13 cellular contexts compared by ENCODE assay signal in the genomic region with DNA sequence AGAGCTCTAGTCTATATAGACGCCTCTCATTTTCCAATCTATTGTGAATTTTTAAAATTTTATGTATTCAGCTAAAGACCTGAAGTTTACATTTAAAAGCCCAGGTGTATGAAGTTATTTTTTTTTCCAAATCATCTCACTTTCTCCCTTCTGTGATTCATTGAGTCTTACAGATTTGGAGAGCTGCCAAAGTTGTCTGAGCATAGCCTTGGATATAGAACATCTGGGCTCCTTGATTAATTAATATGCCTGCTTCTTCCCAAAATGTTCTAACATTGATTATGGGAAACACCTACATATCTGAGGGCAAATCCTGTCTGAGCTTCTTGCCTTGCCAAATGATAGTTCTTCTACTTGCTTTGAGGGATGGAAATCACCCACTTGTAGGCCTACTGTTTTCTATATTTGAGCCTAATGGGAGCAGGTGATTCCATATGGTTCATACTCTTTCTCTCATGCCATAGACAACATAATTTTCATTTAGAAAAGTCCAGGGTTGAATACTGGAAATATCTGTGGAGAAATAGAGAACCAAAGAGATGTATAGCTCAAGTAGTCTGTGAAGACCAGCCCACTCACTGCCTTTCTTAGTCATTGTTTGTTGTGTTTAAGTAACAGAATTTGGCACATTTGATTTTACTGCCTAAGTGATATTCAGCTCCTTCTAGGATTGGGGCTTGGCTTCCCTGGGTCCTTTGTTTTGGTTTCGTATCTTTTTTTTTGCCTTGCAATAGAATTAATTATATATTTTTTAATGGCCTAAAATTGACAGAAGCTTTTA. TPM values are rescaled to one million over a fixed set of nuclear protein-coding genes. Genes with fewer than 3 reads are reported as not detected.
DNase-seq lines count a peak whose midpoint lies in the region; ATAC-seq, FAIRE-seq and TF ChIP-seq lines count a peak whose summit lies in the region.
"Had no signal": no experiment of that assay in that cellular context is flagged by ENCODE, and none has a peak within 500 bp of the region (broad histone marks: within the 10 kb centered on the region; RNA-seq: fewer than 3 reads in every experiment).

No MANE protein-coding gene starts in this region.

- no peak overlapping the region for H2AFZ ChIP-seq in K562 (ENCODE audit: low read depth, low read length)

- H3K27me3 Mint-ChIP-seq in activated T-cell treated with anti-CD3 and anti-CD28 coated beads, Interleukin-2, amount 50 U/mL, for 4 hours (ENCODE audit: low read depth): no peaks in the 10 kb centered on the region
- H3K27me3 Mint-ChIP-seq: progenitor cell of endocrine pancreas had no signal

- H3K36me3 ChIP-seq in K562 (ENCODE audit: control insufficient read depth, insufficient read depth, low read length) (peaks cover 59% of the 10 kb centered on the region), muscle layer of duodenum (ENCODE audit: control insufficient read depth in 1 of 2, insufficient read depth in 2 of 2, low read length in 2 of 2) (peaks cover 0 to 34% of the 10 kb centered on the region in 2 donors), spleen (peaks cover 2 to 77% (median 35%) of the 10 kb centered on the region in 6 donors)

- TF ChIP-seq RAD21 in K562 (CRISPR knock-in tag; conservative IDR thresholded peaks at IDR 0.05 in 1 of 2, IDR thresholded peaks at IDR 0.05 in 1 of 2): no peak

- no peak for TF ChIP-seq POLR2A in K562 (conservative IDR thresholded peaks at IDR 0.05)
- no peak for TF ChIP-seq POLR2A in spleen (IDR thresholded peaks at IDR 0.05)

- no peak for TF ChIP-seq CTCF in K562 (IDR thresholded peaks at IDR 0.05 in 2 of 3, conservative IDR thresholded peaks at IDR 0.05 in 1 of 3; ENCODE audit: insufficient read depth in 2 of 3, low read depth in 1 of 3, low read length in 3 of 3)
- TF ChIP-seq CTCF in spleen (IDR thresholded peaks at IDR 0.05 in 8 of 11, conservative IDR thresholded peaks at IDR 0.05 in 3 of 11): no peak

- no peaks in the 10 kb centered on the region for H3K9me3 Mint-ChIP-seq in activated T-cell treated with anti-CD3 and anti-CD28 coated beads, Interleukin-2, amount 50 U/mL, for 4 hours

- POLR2A ChIA-PET in K562 (lab: Yijun Ruan, JAX): interaction anchor here (0.6 to 1.2 kb wide), 5 partner anchors 12 to 142 kb away, joined by 3 to 5 read pairs (median 3); no protein-coding TSS in a partner anchor

- in situ Hi-C loops in K562 (cut with MboI): no loop called here

- H3K27ac ChIP-seq in K562 (ENCODE audit: extremely low read depth, low read depth, low read length) (no peak overlapping the region), muscle layer of duodenum (ENCODE audit: low read length) (peak overlapping the region; percentile 46), spleen (no peak overlapping the region)

- peak; percentile 65 to 69 for ATAC-seq in activated T-cell treated with anti-CD3 and anti-CD28 coated beads, Interleukin-2, amount 50 U/mL, for 4 hours
- ATAC-seq in K562: no peak
- no peak for ATAC-seq in GM21515 (IDR thresholded peaks at IDR 0.05; ENCODE audit: unreplicated experiment)
- ATAC-seq in HG03025 (IDR thresholded peaks at IDR 0.05; ENCODE audit: low FRiP score, unreplicated experiment): no peak
- ATAC-seq: left lobe of liver had no signal

- H3K27me3 ChIP-seq in K562 (ENCODE audit: control insufficient read depth in 2 of 2, insufficient read depth in 2 of 2, low read length in 2 of 2) (no peaks in the 10 kb centered on the region), muscle layer of duodenum (ENCODE audit: low read depth, low read length) (no peaks in the 10 kb centered on the region), spleen (replicated peaks in 1 of 7) (no peaks in the 10 kb centered on the region)

- no peak for FAIRE-seq in K562 (lab: Jason Lieb, UNC)

- H3K36me3 Mint-ChIP-seq in activated T-cell treated with anti-CD3 and anti-CD28 coated beads, Interleukin-2, amount 50 U/mL, for 4 hours (ENCODE audit: insufficient read depth): peaks cover 33% of the 10 kb centered on the region

- BruUV-seq in K562 (replicated peaks; lab: Mats Ljungman, UMichigan): TSS peak; percentile 20

- H3K9me3 ChIP-seq in K562 (replicated peaks; ENCODE audit: control insufficient read depth, insufficient read depth, low read depth, low read length) (no peaks in the 10 kb centered on the region), muscle layer of duodenum (ENCODE audit: control insufficient read depth in 1 of 2, low read length in 2 of 2) (no peaks in the 10 kb centered on the region), spleen (no peaks in the 10 kb centered on the region)

- no peak overlapping the region for H3K4me3 Mint-ChIP-seq in activated T-cell treated with anti-CD3 and anti-CD28 coated beads, Interleukin-2, amount 50 U/mL, for 4 hours

- H3K4me1 ChIP-seq in K562 (replicated peaks in 1 of 2; ENCODE audit: control insufficient read depth in 2 of 2, insufficient read depth in 2 of 2, low read length in 2 of 2) (no peaks in the 10 kb centered on the region; a peak in 1 of 5 replicates), muscle layer of duodenum (ENCODE audit: control insufficient read depth in 1 of 2, insufficient read depth in 2 of 2, low read length in 2 of 2) (peaks cover 4 to 22% of the 10 kb centered on the region in 2 donors), spleen (peaks cover 0 to 56% (median 14%) of the 10 kb centered on the region in 6 donors)

- no peak overlapping the region for H3K4me2 ChIP-seq in K562 (ENCODE audit: insufficient read depth, low read length)

- 86% methylated on average over 2 of the region's 2 CpGs for WGBS in K562 (ENCODE audit: insufficient coverage, low coverage, missing lambda C conversion rate)
- WGBS in spleen, 5 donors: 81 to 93% (median 92%) methylated on average over 2 of the region's 2 CpGs

- no peak overlapping the region for H3K9ac ChIP-seq in K562 (ENCODE audit: insufficient read depth in 1 of 2, low read depth in 2 of 2, low read length in 2 of 2)

- peaks cover 10% of the 10 kb centered on the region; the same call in 1 of the 3 replicates for H3K79me2 ChIP-seq in K562 (ENCODE audit: control insufficient read depth, insufficient read depth, low read length)

- intact Hi-C loops in K562 (cut with micrococcal nuclease): no loop called here
- intact Hi-C loops in spleen (cut with DNase I; ENCODE audit: low total_unique reads): no loop called here

- no peak overlapping the region for H3K4me3 ChIP-seq in K562
- H3K4me3 ChIP-seq in muscle layer of duodenum (ENCODE audit: low read depth in 1 of 2, low read length in 2 of 2): peak overlapping the region in 1 of 2 donors; percentile 34
- no peak overlapping the region for H3K4me3 ChIP-seq in spleen

- peaks cover 2% of the 10 kb centered on the region for H3K9me1 ChIP-seq in K562 (ENCODE audit: control insufficient read depth, insufficient read depth, low read length)

- TF ChIP-seq EP300 in K562 (IDR thresholded peaks at IDR 0.05; ENCODE audit: low read length): no peak

- peaks cover 42% of the 10 kb centered on the region for H3K4me1 Mint-ChIP-seq in activated T-cell treated with anti-CD3 and anti-CD28 coated beads, Interleukin-2, amount 50 U/mL, for 4 hours (ENCODE audit: low read depth)

- no peaks in the 10 kb centered on the region for H4K20me1 ChIP-seq in K562 (replicated peaks; ENCODE audit: control insufficient read depth, insufficient read depth, low read length)

- CTCF ChIA-PET in K562 (lab: Yijun Ruan, JAX; ENCODE audit: low intra/inter-chr PET ratio): no interaction called here

- DNase-seq in activated T-cell treated with anti-CD3 and anti-CD28 coated beads, Interleukin-2, amount 50 U/mL, for 4 hours: no peak
- no peak for DNase-seq in activated T-cell treated with anti-CD3 and anti-CD28 coated beads, Interleukin-2, amount 50 U/mL, for 48 hours
- DNase-seq in NCI-H2171 (lab: John Stamatoyannopoulos, UW) (peak; percentile 70), K562 (ENCODE audit: extremely low read depth in 1 of 4, low spot score in 3 of 4) (peak in 1 of 4 experiments; percentile 32), spleen (no peak)
- DNase-seq: activated CD8-positive, alpha-beta memory T cell treated with anti-CD3 and anti-CD28 coated beads, Interleukin-2, amount 50 U/mL, for 48 hours; DMS153; MM.1S had no signal

TF ChIP-seq in K562, 482 proteins besides CTCF, POLR2A, EP300 and RAD21 (continues in another document):
- no peak for TF ChIP-seq ZNF668 (CRISPR knock-in tag; IDR thresholded peaks at IDR 0.05)
- peak; percentile 75 for TF ChIP-seq NFIC (IDR thresholded peaks at IDR 0.05)
- no peak for TF ChIP-seq RBM39 (optimal IDR thresholded peaks at IDR 0.05; ENCODE audit: low read depth, low read length)

RNA-seq across cellular contexts. Expression of a gene that starts 46.2 kb away (rescaled TPM):
- 100 to 1,000 TPM; 104 to 128 (median 120) TPM for total RNA-seq in activated T-cell treated with anti-CD3 and anti-CD28 coated beads, Interleukin-2, amount 50 U/mL, for 4 hours
- 567 and 1,155 TPM in 2 replicates for total RNA-seq in K562 (2011; cell fraction: chromatin; rRNA removed; ENCODE audit: low replicate concordance)
- 256 and 329 TPM in 2 replicates for total RNA-seq in K562 (2011; cell fraction: nucleolus; rRNA removed)
- 400 and 459 TPM in 2 replicates for total RNA-seq in K562 (2011; cell fraction: nucleoplasm; rRNA removed)
- total RNA-seq in K562 (2014; rRNA removed) (147 and 152 TPM in 2 replicates), K562 (2014; rRNA removed; fragmentation: Illumina TruSeq; extraction: Trizol) (149 and 159 TPM in 2 replicates), K562 (2015; rRNA removed; fragmentation: Illumina TruSeq; extraction: Trizol) (223 and 232 TPM in 2 replicates), K562 (2021) (175 and 200 TPM in 2 replicates), spleen (100 to 1,000 TPM; 363 to 641 (median 446) TPM)
- polyA plus RNA-seq in K562 (2011; rRNA removed) (71.6 and 72.1 TPM in 2 replicates), K562 (2014; fragmentation: Illumina TruSeq; extraction: Trizol) (99.7 and 112 TPM in 2 replicates), K562 (2014; fragmentation: Nextera tagmentation; extraction: Ambion mirVana) (10 to 100 TPM; 13.2 to 21.2 TPM), K562 (2014; rRNA removed) (86.1 and 96.3 TPM in 2 replicates), spleen (10 to 100 TPM; 50.8 to 77.9 (median 72.9) TPM)
- 35.7 and 47.7 TPM in 2 replicates for polyA plus RNA-seq in K562 (2011; cell fraction: cytosol; rRNA removed)
- polyA plus RNA-seq in K562 (2011; cell fraction: nucleus; rRNA removed): 255 and 292 TPM in 2 replicates
- polyA plus RNA-seq in K562 (2012): 97.8 and 152 TPM in 2 replicates
- polyA minus RNA-seq in K562 (2011; rRNA and poly(A)+ RNA removed): 480 TPM in 2 replicates
- 137 and 164 TPM in 2 replicates for polyA minus RNA-seq in K562 (2011; cell fraction: cytosol; rRNA and poly(A)+ RNA removed)
- polyA minus RNA-seq in K562 (2011; cell fraction: nucleus; rRNA and poly(A)+ RNA removed): 348 and 753 TPM in 2 replicates

Comparison
In these comparisons a context has a peak if more than half of its experiments do, and no peak if none do; other contexts are left out.
1. ATAC-seq: peak in activated T-cell treated with anti-CD3 and anti-CD28 coated beads, Interleukin-2, amount 50 U/mL, for 4 hours (2 of 2); none in K562 (single experiment), GM21515 (single experiment) and HG03025 (single experiment).